ENCODE assay signal across 10 cellular contexts in genomic region chr2:37656512-37657423, GRCh38. TPM values are rescaled to one million over a fixed set of nuclear protein-coding genes. Genes with fewer than 3 reads are reported as not detected.
DNase-seq lines count a peak whose midpoint lies in the region; ATAC-seq, FAIRE-seq and TF ChIP-seq lines count a peak whose summit lies in the region.
"Had no signal": no experiment of that assay in that cellular context is flagged by ENCODE, and none has a peak within 500 bp of the region (broad histone marks: within the 10 kb centered on the region; RNA-seq: fewer than 3 reads in every experiment).

No MANE protein-coding gene starts in this region.

- no peak overlapping the region for H3K27ac ChIP-seq in CD8-positive, alpha-beta T cell (ENCODE audit: low read depth, low read length)
- peak overlapping the region; percentile 80; the same call in 1 of the 2 replicates for H3K27ac ChIP-seq in MM.1S (ENCODE audit: low read length)
- peak overlapping the region; percentile 5 for H3K27ac ChIP-seq in brain microvascular endothelial cell

- DNase-seq in CD8-positive, alpha-beta T cell, result peak in 1 of 7 experiments; percentile 44
- peak; percentile 6 for DNase-seq in MM.1S
- DNase-seq in brain microvascular endothelial cell, result no peak
- DNase-seq in naive thymus-derived CD8-positive, alpha-beta T cell, result peak in 3 of 10 donors; percentile 31 to 46 (median 41)
- DNase-seq in hippocampal formation (lab: John Stamatoyannopoulos, UW), result no peak
- DNase-seq in urothelium cell line (ENCODE audit: low spot score), result no peak
- DNase-seq in NCI-H2227 treated with DMSO at 0.1 percent for 48 hours (lab: John Stamatoyannopoulos, UW), result no peak
- DNase-seq in H4 (ENCODE audit: low spot score), result no peak
- DNase-seq: stimulated activated CD4-positive, alpha-beta T cell treated with anti-CD3 and anti-CD28 coated beads, Interleukin-4, amount 100 ng/mL, for 24 hours had no signal

- H3K9me2 ChIP-seq in MM.1S (replicated peaks; ENCODE audit: insufficient read depth, low read length), result no peaks in the 10 kb centered on the region

- H3K9me3 Mint-ChIP-seq in CD8-positive, alpha-beta T cell, result no peaks in the 10 kb centered on the region
- H3K9me3 Mint-ChIP-seq in naive thymus-derived CD8-positive, alpha-beta T cell, result no peaks in the 10 kb centered on the region

- in situ Hi-C loops in brain microvascular endothelial cell (cut with HindIII; ENCODE audit: low pct_ligation_motif_present, low sequenced_read_pairs), result no loop called here

- H3K36me3 Mint-ChIP-seq in CD8-positive, alpha-beta T cell, result peaks cover 40% of the 10 kb centered on the region
- H3K36me3 Mint-ChIP-seq in naive thymus-derived CD8-positive, alpha-beta T cell, result peaks cover 0 to 31% (median 7%) of the 10 kb centered on the region in 3 donors

- no peaks in the 10 kb centered on the region for H3K27me3 ChIP-seq in CD8-positive, alpha-beta T cell (ENCODE audit: insufficient read depth, low read length)
- H3K27me3 ChIP-seq in MM.1S (replicated peaks; ENCODE audit: insufficient read depth, low read length) (no peaks in the 10 kb centered on the region), brain microvascular endothelial cell (replicated peaks) (no peaks in the 10 kb centered on the region)

- H3K27me3 Mint-ChIP-seq in CD8-positive, alpha-beta T cell (ENCODE audit: low read depth), result no peaks in the 10 kb centered on the region
- H3K27me3 Mint-ChIP-seq in naive thymus-derived CD8-positive, alpha-beta T cell, result no peaks in the 10 kb centered on the region

- H3K36me3 ChIP-seq in CD8-positive, alpha-beta T cell (ENCODE audit: insufficient read depth, low read length), result no peaks in the 10 kb centered on the region
- H3K36me3 ChIP-seq in MM.1S (replicated peaks; ENCODE audit: insufficient read depth, low read length), result no peaks in the 10 kb centered on the region
- H3K36me3 ChIP-seq in brain microvascular endothelial cell (replicated peaks), result peaks cover 33% of the 10 kb centered on the region

- peaks cover 96% of the 10 kb centered on the region for H3K4me1 Mint-ChIP-seq in CD8-positive, alpha-beta T cell (ENCODE audit: low read depth)
- peaks cover 63 to 100% (median 95%) of the 10 kb centered on the region in 4 donors for H3K4me1 Mint-ChIP-seq in naive thymus-derived CD8-positive, alpha-beta T cell

- no peaks in the 10 kb centered on the region for H4K20me1 ChIP-seq in MM.1S (ENCODE audit: insufficient read depth, low read length)

- intact Hi-C loops in CD8-positive, alpha-beta T cell (cut with DNase I, micrococcal nuclease), result loop anchor here in 1 of 2 experiments (1.0 to 10.0 kb wide), 2 partner anchors 14 to 242 kb away; no protein-coding TSS in a partner anchor

- peaks cover 90% of the 10 kb centered on the region for H3K79me2 ChIP-seq in MM.1S (ENCODE audit: low read length)

- peaks cover 45% of the 10 kb centered on the region for H3F3A ChIP-seq in MM.1S (ENCODE audit: insufficient read depth, low read length)

- H3K4me2 ChIP-seq in MM.1S (ENCODE audit: low read depth, low read length), result peak overlapping the region; percentile 98

- H3K4me3 Mint-ChIP-seq in CD8-positive, alpha-beta T cell, result peak overlapping the region; percentile 61
- H3K4me3 Mint-ChIP-seq in naive thymus-derived CD8-positive, alpha-beta T cell, result peak overlapping the region; percentile 43 to 81 (median 66)

- no peak for TF ChIP-seq CTCF in CD8-positive, alpha-beta T cell (IDR thresholded peaks at IDR 0.05)
- TF ChIP-seq CTCF in MM.1S (IDR thresholded peaks at IDR 0.05; ENCODE audit: low read length) (no peak), brain microvascular endothelial cell (IDR thresholded peaks at IDR 0.05; ENCODE audit: low read depth, low read length, missing control alignments) (no peak)

- peak; percentile 64 for ATAC-seq in CD8-positive, alpha-beta T cell
- ATAC-seq in naive thymus-derived CD8-positive, alpha-beta T cell, result peak; percentile 62 to 72

- peaks cover 81% of the 10 kb centered on the region for H3K4me1 ChIP-seq in CD8-positive, alpha-beta T cell (ENCODE audit: insufficient read depth, low read length)
- peaks cover 62% of the 10 kb centered on the region for H3K4me1 ChIP-seq in MM.1S (ENCODE audit: low read length)

- POLR2A ChIA-PET in CD8-positive, alpha-beta T cell (lab: Charles Lee), result interaction anchor here (0.9 to 2.0 kb wide), 7 partner anchors 11 to 268 kb away, joined by 3 to 7 read pairs (median 3); partner anchors contain the start of genes CDC42EP3 and RMDN2
- POLR2A ChIA-PET in naive thymus-derived CD8-positive, alpha-beta T cell (lab: Charles Lee), result interaction anchor here (0.7 to 3.3 kb wide), 6 partner anchors 14 to 242 kb away, joined by 3 to 24 read pairs (median 3); partner anchors contain the start of gene CDC42EP3

- H3K27ac Mint-ChIP-seq in CD8-positive, alpha-beta T cell, result peak overlapping the region; percentile 95
- H3K27ac Mint-ChIP-seq in naive thymus-derived CD8-positive, alpha-beta T cell, result peak overlapping the region; percentile 88 to 95 (median 92)

- H3K4me3 ChIP-seq in CD8-positive, alpha-beta T cell (ENCODE audit: low read depth, low read length), result no peak overlapping the region
- no peak overlapping the region for H3K4me3 ChIP-seq in MM.1S (ENCODE audit: low read length)
- no peak overlapping the region for H3K4me3 ChIP-seq in brain microvascular endothelial cell (ENCODE audit: low read depth, low read length)

- H3K9ac ChIP-seq in MM.1S (ENCODE audit: low read length), result no peak overlapping the region

- CTCF ChIA-PET in CD8-positive, alpha-beta T cell (lab: Charles Lee), result interaction anchor here (0.6 to 1.1 kb wide), 6 partner anchors 8 to 242 kb away, joined by 3 to 4 read pairs (median 4); partner anchors contain the start of gene CDC42EP3

- no peaks in the 10 kb centered on the region for H3K9me3 ChIP-seq in CD8-positive, alpha-beta T cell (ENCODE audit: low read length)
- no peaks in the 10 kb centered on the region for H3K9me3 ChIP-seq in MM.1S (replicated peaks; ENCODE audit: insufficient read depth, low read length)

- no peak overlapping the region for H2AFZ ChIP-seq in MM.1S (ENCODE audit: low read length)

- FAIRE-seq in urothelium cell line (lab: Jason Lieb, UNC), result no peak
- FAIRE-seq: colon had no signal

RNA-seq across cellular contexts. Expression of gene CDC42EP3, which starts 14.7 kb away (rescaled TPM):
- 10 to 100 TPM; 27.4 to 28.1 TPM for total RNA-seq in CD8-positive, alpha-beta T cell
- total RNA-seq in naive thymus-derived CD8-positive, alpha-beta T cell, result 10 to 100 TPM; 28.4 to 32.3 TPM
- 10 to 100 TPM; 47.9 to 68.5 (median 52.6) TPM for polyA plus RNA-seq in naive thymus-derived CD8-positive, alpha-beta T cell
- 4.1 and 8.5 TPM in 2 replicates for total RNA-seq in H4 (2014; rRNA removed; shearing (Covaris generic))
